ENCODE assay signal across 34 cellular contexts in genomic region chr5:1189269-1189668, GRCh38. TPM values are rescaled to one million over a fixed set of nuclear protein-coding genes. Genes with fewer than 3 reads are reported as not detected.
"Had no signal": no experiment of that assay in that cellular context is flagged by ENCODE, and none has a peak within 500 bp of the region (broad histone marks: within the 10 kb centered on the region; RNA-seq: fewer than 3 reads in every experiment).

No MANE protein-coding gene starts in this region.

- H3K4me3 Mint-ChIP-seq: activated CD4-positive, alpha-beta T cell treated with anti-CD3 and anti-CD28 coated beads for 36 hours; activated CD4-positive, alpha-beta T cell treated with anti-CD3 and anti-CD28 coated beads, Interleukin-2, amount 10 ng/mL, durations not matched to agents 7 days and 5 days; activated CD8-positive, alpha-beta memory T cell treated with anti-CD3 and anti-CD28 coated beads, Interleukin-2, amount 10 ng/mL, durations not matched to agents 7 days and 5 days; activated CD8-positive, alpha-beta T cell treated with anti-CD3 and anti-CD28 coated beads, Interleukin-2, amount 10 ng/mL, durations not matched to agents 7 days and 5 days; activated naive CD4-positive, alpha-beta T cell treated with anti-CD3 and anti-CD28 coated beads, Interleukin-2, amount 10 ng/mL, durations not matched to agents 7 days and 5 days; activated naive CD8-positive, alpha-beta T cell treated with anti-CD3 and anti-CD28 coated beads, Interleukin-2, amount 10 ng/mL, durations not matched to agents 7 days and 5 days; activated T-helper 1 cell treated with anti-CD3 and anti-CD28 coated beads, Interleukin-12 subunit alpha, Interleukin-12 subunit beta, Interleukin-2, Interleukin-4 antibody, amounts not matched to agents 30 ng/mL and 10 ng/mL and 1 ng/mL, durations not matched to agents 14 hours and 24 hours and 36 hours; brain; effector memory CD8-positive, alpha-beta T cell had no signal

- H3K36me3 Mint-ChIP-seq: activated CD8-positive, alpha-beta memory T cell treated with anti-CD3 and anti-CD28 coated beads, Interleukin-2, amount 10 ng/mL, durations not matched to agents 7 days and 5 days; activated naive CD4-positive, alpha-beta T cell treated with anti-CD3 and anti-CD28 coated beads, Interleukin-2, amount 10 ng/mL, durations not matched to agents 7 days and 5 days; activated naive CD4-positive, alpha-beta T cell treated with anti-CD3 and anti-CD28 coated beads, Interleukin-2, amount 50 U/mL, for 72 hours; activated naive CD8-positive, alpha-beta T cell treated with anti-CD3 and anti-CD28 coated beads, Interleukin-2, amount 10 ng/mL, durations not matched to agents 7 days and 5 days; brain had no signal

- H3K9me3 ChIP-seq: ascending aorta, breast epithelium, esophagus muscularis mucosa, gastrocnemius medialis, heart right ventricle had no signal

- H3K36me3 ChIP-seq: ascending aorta, breast epithelium, cardiac muscle cell, esophagus muscularis mucosa, gastrocnemius medialis, heart right ventricle had no signal

- H3K4me1 Mint-ChIP-seq: activated CD4-positive, alpha-beta T cell treated with anti-CD3 and anti-CD28 coated beads for 36 hours; activated CD4-positive, alpha-beta T cell treated with anti-CD3 and anti-CD28 coated beads, Interleukin-2, amount 10 ng/mL, durations not matched to agents 7 days and 5 days; activated CD8-positive, alpha-beta memory T cell treated with anti-CD3 and anti-CD28 coated beads, Interleukin-2, amount 10 ng/mL, durations not matched to agents 7 days and 5 days; activated naive CD4-positive, alpha-beta T cell treated with anti-CD3 and anti-CD28 coated beads, Interleukin-2, amount 10 ng/mL, durations not matched to agents 7 days and 5 days had no signal

- H3K27me3 ChIP-seq: ascending aorta, cardiac muscle cell, foreskin keratinocyte had no signal

- ATAC-seq: activated CD4-positive, alpha-beta T cell treated with anti-CD3 and anti-CD28 coated beads for 36 hours; activated CD8-positive, alpha-beta memory T cell treated with anti-CD3 and anti-CD28 coated beads, Interleukin-2, amount 10 ng/mL, durations not matched to agents 7 days and 5 days; activated CD8-positive, alpha-beta T cell treated with anti-CD3 and anti-CD28 coated beads, Interleukin-2, amount 10 ng/mL, durations not matched to agents 7 days and 5 days; activated naive CD4-positive, alpha-beta T cell treated with anti-CD3 and anti-CD28 coated beads, Interleukin-2, amount 50 U/mL, for 72 hours; effector memory CD8-positive, alpha-beta T cell; foreskin keratinocyte; gastrocnemius medialis; heart right ventricle had no signal

- H3K27ac ChIP-seq: ascending aorta, breast epithelium, cardiac muscle cell, esophagus muscularis mucosa, foreskin keratinocyte, gastrocnemius medialis, heart right ventricle had no signal

- DNase-seq: activated CD4-positive, alpha-beta T cell treated with anti-CD3 and anti-CD28 coated beads for 36 hours; activated CD4-positive, alpha-beta T cell treated with anti-CD3 and anti-CD28 coated beads, Interleukin-2, amount 10 ng/mL, durations not matched to agents 7 days and 5 days; activated CD4-positive, alpha-beta T cell treated with anti-CD3 and anti-CD28 coated beads, Interleukin-2, amount 50 U/mL, for 48 hours; activated CD4-positive, CD25-positive, alpha-beta regulatory T cell; activated CD4-positive, CD25-positive, alpha-beta regulatory T cell treated with anti-CD3 and anti-CD28 coated beads, Interleukin-2, amount 50 U/mL, for 72 hours; activated CD8-positive, alpha-beta memory T cell treated with anti-CD3 and anti-CD28 coated beads, Interleukin-2, amount 50 U/mL, for 4 hours; activated CD8-positive, alpha-beta T cell treated with anti-CD3 and anti-CD28 coated beads, Interleukin-2, amount 10 ng/mL, durations not matched to agents 7 days and 5 days; activated gamma-delta T cell; activated naive CD4-positive, alpha-beta T cell; activated naive CD4-positive, alpha-beta T cell treated with anti-CD3 and anti-CD28 coated beads, Interleukin-2, amount 10 ng/mL, durations not matched to agents 7 days and 5 days; activated naive CD8-positive, alpha-beta T cell treated with anti-CD3 and anti-CD28 coated beads, Interleukin-2, amount 10 ng/mL, durations not matched to agents 7 days and 5 days; activated T-cell treated with anti-CD3 and anti-CD28 coated beads, Interleukin-2, amount 50 U/mL, for 1 hour; activated T-cell treated with anti-CD3 and anti-CD28 coated beads, Interleukin-2, amount 50 U/mL, for 48 hours; central memory CD4-positive, alpha-beta T cell; cerebellar nuclear complex; cortex of kidney; dermis blood vessel endothelial cell; effector CD4-positive, alpha-beta T cell; effector memory CD8-positive, alpha-beta T cell; erythroblast; foreskin keratinocyte; gastrocnemius medialis; T-helper 2 cell had no signal

- H3K9me3 Mint-ChIP-seq: activated CD4-positive, alpha-beta T cell treated with anti-CD3 and anti-CD28 coated beads, Interleukin-2, amount 10 ng/mL, durations not matched to agents 7 days and 5 days; activated naive CD4-positive, alpha-beta T cell treated with anti-CD3 and anti-CD28 coated beads, Interleukin-2, amount 10 ng/mL, durations not matched to agents 7 days and 5 days; activated naive CD4-positive, alpha-beta T cell treated with anti-CD3 and anti-CD28 coated beads, Interleukin-2, amount 50 U/mL, for 72 hours; activated naive CD8-positive, alpha-beta T cell treated with anti-CD3 and anti-CD28 coated beads, Interleukin-2, amount 10 ng/mL, durations not matched to agents 7 days and 5 days; activated T-helper 1 cell treated with anti-CD3 and anti-CD28 coated beads, Interleukin-12 subunit alpha, Interleukin-12 subunit beta, Interleukin-2, Interleukin-4 antibody, amounts not matched to agents 30 ng/mL and 10 ng/mL and 1 ng/mL, durations not matched to agents 14 hours and 24 hours and 36 hours; effector memory CD8-positive, alpha-beta T cell had no signal

- H3K4me3 ChIP-seq: ascending aorta, breast epithelium, cardiac muscle cell, esophagus muscularis mucosa, gastrocnemius medialis, heart right ventricle had no signal

- H3K27ac Mint-ChIP-seq: activated CD4-positive, alpha-beta T cell treated with anti-CD3 and anti-CD28 coated beads for 36 hours; activated CD4-positive, alpha-beta T cell treated with anti-CD3 and anti-CD28 coated beads, Interleukin-2, amount 10 ng/mL, durations not matched to agents 7 days and 5 days; activated CD8-positive, alpha-beta memory T cell treated with anti-CD3 and anti-CD28 coated beads, Interleukin-2, amount 10 ng/mL, durations not matched to agents 7 days and 5 days; activated CD8-positive, alpha-beta T cell treated with anti-CD3 and anti-CD28 coated beads, Interleukin-2, amount 10 ng/mL, durations not matched to agents 7 days and 5 days; activated naive CD4-positive, alpha-beta T cell treated with anti-CD3 and anti-CD28 coated beads, Interleukin-2, amount 10 ng/mL, durations not matched to agents 7 days and 5 days; activated naive CD4-positive, alpha-beta T cell treated with anti-CD3 and anti-CD28 coated beads, Interleukin-2, amount 50 U/mL, for 72 hours; activated naive CD8-positive, alpha-beta T cell treated with anti-CD3 and anti-CD28 coated beads, Interleukin-2, amount 10 ng/mL, durations not matched to agents 7 days and 5 days; activated T-helper 1 cell treated with anti-CD3 and anti-CD28 coated beads, Interleukin-12 subunit alpha, Interleukin-12 subunit beta, Interleukin-2, Interleukin-4 antibody, amounts not matched to agents 30 ng/mL and 10 ng/mL and 1 ng/mL, durations not matched to agents 14 hours and 24 hours and 36 hours; effector memory CD8-positive, alpha-beta T cell had no signal

- H3K4me1 ChIP-seq: ascending aorta, breast epithelium, esophagus muscularis mucosa, foreskin keratinocyte, gastrocnemius medialis had no signal

RNA-seq across cellular contexts. Expression of gene SLC6A19, which starts 12.1 kb away (rescaled TPM):
- total RNA-seq: activated CD4-positive, alpha-beta T cell treated with anti-CD3 and anti-CD28 coated beads for 36 hours; activated CD4-positive, alpha-beta T cell treated with anti-CD3 and anti-CD28 coated beads, Interleukin-2, amount 10 ng/mL, durations not matched to agents 7 days and 5 days; activated CD8-positive, alpha-beta memory T cell treated with anti-CD3 and anti-CD28 coated beads for 36 hours; activated CD8-positive, alpha-beta memory T cell treated with anti-CD3 and anti-CD28 coated beads, Interleukin-2, amount 10 ng/mL, durations not matched to agents 7 days and 5 days; activated CD8-positive, alpha-beta T cell treated with anti-CD3 and anti-CD28 coated beads, Interleukin-2, amount 10 ng/mL, durations not matched to agents 7 days and 5 days; activated naive CD4-positive, alpha-beta T cell treated with anti-CD3 and anti-CD28 coated beads, Interleukin-2, amount 50 U/mL, for 72 hours; activated naive CD8-positive, alpha-beta T cell treated with anti-CD3 and anti-CD28 coated beads, Interleukin-2, amount 10 ng/mL, durations not matched to agents 7 days and 5 days; activated T-helper 1 cell treated with anti-CD3 and anti-CD28 coated beads, Interleukin-12 subunit alpha, Interleukin-12 subunit beta, Interleukin-2, Interleukin-4 antibody, amounts not matched to agents 30 ng/mL and 10 ng/mL and 1 ng/mL, durations not matched to agents 14 hours and 24 hours and 36 hours; ascending aorta; breast epithelium; dermis blood vessel endothelial cell; esophagus muscularis mucosa; foreskin keratinocyte; T-helper 1 cell treated with Interleukin-12 subunit alpha and Interleukin-12 subunit beta and Interleukin-4 antibody, amounts not matched to agents 30 ng/mL and 1 ng/mL, for 36 hours had no signal

RNA-seq across cellular contexts. Expression of gene SLC6A18, which starts 35.9 kb away (rescaled TPM):
- total RNA-seq: activated CD4-positive, alpha-beta T cell treated with anti-CD3 and anti-CD28 coated beads for 36 hours; activated CD4-positive, alpha-beta T cell treated with anti-CD3 and anti-CD28 coated beads, Interleukin-2, amount 10 ng/mL, durations not matched to agents 7 days and 5 days; activated CD8-positive, alpha-beta memory T cell treated with anti-CD3 and anti-CD28 coated beads for 36 hours; activated CD8-positive, alpha-beta memory T cell treated with anti-CD3 and anti-CD28 coated beads, Interleukin-2, amount 10 ng/mL, durations not matched to agents 7 days and 5 days; activated CD8-positive, alpha-beta T cell treated with anti-CD3 and anti-CD28 coated beads, Interleukin-2, amount 10 ng/mL, durations not matched to agents 7 days and 5 days; activated naive CD4-positive, alpha-beta T cell treated with anti-CD3 and anti-CD28 coated beads, Interleukin-2, amount 50 U/mL, for 72 hours; activated naive CD8-positive, alpha-beta T cell treated with anti-CD3 and anti-CD28 coated beads, Interleukin-2, amount 10 ng/mL, durations not matched to agents 7 days and 5 days; activated T-helper 1 cell treated with anti-CD3 and anti-CD28 coated beads, Interleukin-12 subunit alpha, Interleukin-12 subunit beta, Interleukin-2, Interleukin-4 antibody, amounts not matched to agents 30 ng/mL and 10 ng/mL and 1 ng/mL, durations not matched to agents 14 hours and 24 hours and 36 hours; ascending aorta; breast epithelium; cardiac muscle cell; dermis blood vessel endothelial cell; esophagus muscularis mucosa; foreskin keratinocyte; gastrocnemius medialis; heart right ventricle; T-helper 1 cell treated with Interleukin-12 subunit alpha and Interleukin-12 subunit beta and Interleukin-4 antibody, amounts not matched to agents 30 ng/mL and 1 ng/mL, for 36 hours had no signal
